Comparison of ENCODE assay signal across 1 cellular context in genomic region chrX:48002929-48003328, GRCh38.
TF ChIP-seq lines count a peak whose summit lies in the region.

No MANE protein-coding gene starts in this region.

TF ChIP-seq in GM12878, 131 proteins besides CTCF, POLR2A, EP300 and RAD21 (continued from another document):
- TF ChIP-seq E4F1 (IDR thresholded peaks at IDR 0.05; ENCODE audit: borderline replicate concordance, partially characterized antibody) (no peak), SIX5 (IDR thresholded peaks at IDR 0.05; ENCODE audit: low read depth, low read length, severe bottlenecking) (no peak), STAT3 (IDR thresholded peaks at IDR 0.05; ENCODE audit: low read depth, low read length) (no peak), NRF1 (conservative IDR thresholded peaks at IDR 0.05; ENCODE audit: low read depth, low read length) (no peak), PML (IDR thresholded peaks at IDR 0.05; ENCODE audit: low read length) (no peak), SRF (IDR thresholded peaks at IDR 0.05; ENCODE audit: low read depth in 2 of 2, low read length in 2 of 2) (no peak), BRCA1 (IDR thresholded peaks at IDR 0.05; ENCODE audit: low read depth, low read length) (no peak), NKRF (conservative IDR thresholded peaks at IDR 0.05) (no peak), PAX8 (IDR thresholded peaks at IDR 0.05) (no peak), ZNF622 (IDR thresholded peaks at IDR 0.05) (no peak), MEF2B (IDR thresholded peaks at IDR 0.05; ENCODE audit: partially characterized antibody, poor library complexity, severe bottlenecking) (no peak)
- TF ChIP-seq, protein P1, sequence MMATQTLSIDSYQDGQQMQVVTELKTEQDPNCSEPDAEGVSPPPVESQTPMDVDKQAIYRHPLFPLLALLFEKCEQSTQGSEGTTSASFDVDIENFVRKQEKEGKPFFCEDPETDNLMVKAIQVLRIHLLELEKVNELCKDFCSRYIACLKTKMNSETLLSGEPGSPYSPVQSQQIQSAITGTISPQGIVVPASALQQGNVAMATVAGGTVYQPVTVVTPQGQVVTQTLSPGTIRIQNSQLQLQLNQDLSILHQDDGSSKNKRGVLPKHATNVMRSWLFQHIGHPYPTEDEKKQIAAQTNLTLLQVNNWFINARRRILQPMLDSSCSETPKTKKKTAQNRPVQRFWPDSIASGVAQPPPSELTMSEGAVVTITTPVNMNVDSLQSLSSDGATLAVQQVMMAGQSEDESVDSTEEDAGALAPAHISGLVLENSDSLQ (IDR thresholded peaks at IDR 0.05) = no peak
- TF ChIP-seq, protein P2, sequence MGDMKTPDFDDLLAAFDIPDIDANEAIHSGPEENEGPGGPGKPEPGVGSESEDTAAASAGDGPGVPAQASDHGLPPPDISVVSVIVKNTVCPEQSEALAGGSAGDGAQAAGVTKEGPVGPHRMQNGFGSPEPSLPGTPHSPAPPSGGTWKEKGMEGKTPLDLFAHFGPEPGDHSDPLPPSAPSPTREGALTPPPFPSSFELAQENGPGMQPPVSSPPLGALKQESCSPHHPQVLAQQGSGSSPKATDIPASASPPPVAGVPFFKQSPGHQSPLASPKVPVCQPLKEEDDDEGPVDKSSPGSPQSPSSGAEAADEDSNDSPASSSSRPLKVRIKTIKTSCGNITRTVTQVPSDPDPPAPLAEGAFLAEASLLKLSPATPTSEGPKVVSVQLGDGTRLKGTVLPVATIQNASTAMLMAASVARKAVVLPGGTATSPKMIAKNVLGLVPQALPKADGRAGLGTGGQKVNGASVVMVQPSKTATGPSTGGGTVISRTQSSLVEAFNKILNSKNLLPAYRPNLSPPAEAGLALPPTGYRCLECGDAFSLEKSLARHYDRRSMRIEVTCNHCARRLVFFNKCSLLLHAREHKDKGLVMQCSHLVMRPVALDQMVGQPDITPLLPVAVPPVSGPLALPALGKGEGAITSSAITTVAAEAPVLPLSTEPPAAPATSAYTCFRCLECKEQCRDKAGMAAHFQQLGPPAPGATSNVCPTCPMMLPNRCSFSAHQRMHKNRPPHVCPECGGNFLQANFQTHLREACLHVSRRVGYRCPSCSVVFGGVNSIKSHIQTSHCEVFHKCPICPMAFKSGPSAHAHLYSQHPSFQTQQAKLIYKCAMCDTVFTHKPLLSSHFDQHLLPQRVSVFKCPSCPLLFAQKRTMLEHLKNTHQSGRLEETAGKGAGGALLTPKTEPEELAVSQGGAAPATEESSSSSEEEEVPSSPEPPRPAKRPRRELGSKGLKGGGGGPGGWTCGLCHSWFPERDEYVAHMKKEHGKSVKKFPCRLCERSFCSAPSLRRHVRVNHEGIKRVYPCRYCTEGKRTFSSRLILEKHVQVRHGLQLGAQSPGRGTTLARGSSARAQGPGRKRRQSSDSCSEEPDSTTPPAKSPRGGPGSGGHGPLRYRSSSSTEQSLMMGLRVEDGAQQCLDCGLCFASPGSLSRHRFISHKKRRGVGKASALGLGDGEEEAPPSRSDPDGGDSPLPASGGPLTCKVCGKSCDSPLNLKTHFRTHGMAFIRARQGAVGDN (IDR thresholded peaks at IDR 0.05) = no peak
- TF ChIP-seq, protein P3, sequence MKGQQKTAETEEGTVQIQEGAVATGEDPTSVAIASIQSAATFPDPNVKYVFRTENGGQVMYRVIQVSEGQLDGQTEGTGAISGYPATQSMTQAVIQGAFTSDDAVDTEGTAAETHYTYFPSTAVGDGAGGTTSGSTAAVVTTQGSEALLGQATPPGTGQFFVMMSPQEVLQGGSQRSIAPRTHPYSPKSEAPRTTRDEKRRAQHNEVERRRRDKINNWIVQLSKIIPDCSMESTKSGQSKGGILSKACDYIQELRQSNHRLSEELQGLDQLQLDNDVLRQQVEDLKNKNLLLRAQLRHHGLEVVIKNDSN (IDR thresholded peaks at IDR 0.05; ENCODE audit: borderline replicate concordance, extremely low read length, insufficient read depth, low read depth, low read length) = no peak
